ENCODE assay signal across 16 cellular contexts in genomic region chr1:66292341-66292740, GRCh38.
"Had no signal": no experiment of that assay in that cellular context is flagged by ENCODE, and none has a peak within 500 bp of the region (broad histone marks: within the 10 kb centered on the region; RNA-seq: fewer than 3 reads in every experiment).

No MANE protein-coding gene starts in this region.

- H3K36me3 ChIP-seq: esophagus squamous epithelium, gastroesophageal sphincter, ovary, right atrium auricular region, sigmoid colon, stomach, transverse colon had no signal

- H3K4me1 ChIP-seq: gastroesophageal sphincter, right atrium auricular region had no signal

- H3K27ac Mint-ChIP-seq: effector memory CD8-positive, alpha-beta T cell; natural killer cell had no signal

- H3K27ac ChIP-seq: epithelial cell of prostate, esophagus squamous epithelium, gastroesophageal sphincter, ovary, sigmoid colon, stomach, transverse colon had no signal

- H3K9me3 ChIP-seq: esophagus squamous epithelium, gastroesophageal sphincter, ovary, right atrium auricular region, sigmoid colon, stomach, transverse colon had no signal

- ATAC-seq: effector memory CD8-positive, alpha-beta T cell; gastroesophageal sphincter; natural killer cell had no signal

- H3K27me3 ChIP-seq: esophagus squamous epithelium, gastroesophageal sphincter, ovary, right atrium auricular region, sigmoid colon, stomach, transverse colon had no signal

- H3K4me3 Mint-ChIP-seq: effector memory CD8-positive, alpha-beta T cell; natural killer cell had no signal

- H3K36me3 Mint-ChIP-seq: natural killer cell had no signal

- H3K27me3 Mint-ChIP-seq: effector memory CD8-positive, alpha-beta T cell had no signal

- H3K4me3 ChIP-seq: esophagus squamous epithelium, gastroesophageal sphincter, ovary, right atrium auricular region, sigmoid colon, skin epidermis, stomach, transverse colon had no signal

- H3K9me3 Mint-ChIP-seq: effector memory CD8-positive, alpha-beta T cell; natural killer cell; neural crest cell had no signal

- DNase-seq: effector memory CD8-positive, alpha-beta T cell; esophagus squamous epithelium; glutamatergic neuron; mammary epithelial cell; natural killer cell; ovary; sigmoid colon; stimulated activated CD4-positive, alpha-beta T cell treated with anti-CD3 and anti-CD28 coated beads, Interleukin-12 subunit alpha, Interleukin-12 subunit beta, amount 100 ng/mL, for 4 hours; stimulated activated naive CD4-positive, alpha-beta T cell; stomach; transverse colon had no signal
